ENCODE assay signal across 9 cellular contexts in the genomic region with DNA sequence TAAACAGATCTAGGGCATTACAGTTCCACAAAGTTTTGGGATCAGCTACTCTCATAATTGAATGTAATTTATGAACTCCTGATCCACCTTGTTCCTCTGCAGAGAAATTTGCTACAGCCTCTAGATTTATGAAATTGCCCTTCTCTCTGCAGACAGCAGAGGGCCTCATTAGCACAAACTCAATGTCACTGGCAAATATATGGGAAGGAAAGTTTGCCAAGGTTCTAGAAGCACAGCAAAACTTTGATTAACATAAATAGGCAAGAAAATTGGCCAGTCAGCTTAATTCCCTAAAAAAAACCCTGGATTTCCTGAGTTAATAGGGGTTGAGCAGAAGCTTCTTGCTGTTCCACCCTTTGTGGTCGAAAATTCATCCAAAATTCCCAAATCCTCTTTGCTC. TPM values are rescaled to one million over a fixed set of nuclear protein-coding genes. Genes with fewer than 3 reads are reported as not detected.
A peak's percentile ranks its signal among the peaks of the same experiment; 100 is the strongest.
DNase-seq lines count a peak whose midpoint lies in the region; ATAC-seq and TF ChIP-seq lines count a peak whose summit lies in the region.
"Had no signal": no experiment of that assay in that cellular context is flagged by ENCODE, and none has a peak within 500 bp of the region (broad histone marks: within the 10 kb centered on the region; RNA-seq: fewer than 3 reads in every experiment).

No MANE protein-coding gene starts in this region.

- WGBS in neuronal stem cell (ENCODE audit: extremely low coverage in 2 of 2, insufficient read length in 2 of 2, insufficient replicate concordance in 1 of 2), 2 donors: no CpG with 5 or more reads among the region's 1 CpG

- no peak overlapping the region for H2BK15ac ChIP-seq in neuronal stem cell (ENCODE audit: low read length)

- no peak overlapping the region for H3K4me3 ChIP-seq in neuronal stem cell (ENCODE audit: low read length in 2 of 2)

- no peak overlapping the region for H3K4me2 ChIP-seq in neuronal stem cell (ENCODE audit: insufficient read depth, low read length, poor library complexity, severe bottlenecking)

- no peak overlapping the region for H2AFZ ChIP-seq in neuronal stem cell (ENCODE audit: low read length)

- no peak overlapping the region for H2BK12ac ChIP-seq in neuronal stem cell (ENCODE audit: low read length)

- no peaks in the 10 kb centered on the region for H3K9me3 ChIP-seq in neuronal stem cell (replicated peaks in 1 of 2; ENCODE audit: control insufficient read depth in 2 of 2, insufficient read depth in 1 of 2, low read depth in 1 of 2, low read length in 2 of 2)

- no peak overlapping the region for H2BK120ac ChIP-seq in neuronal stem cell (ENCODE audit: low read depth, low read length)

- no peak overlapping the region; the same call in 1 of the 2 replicates for H3K27ac ChIP-seq in C4-2B
- no peak overlapping the region for H3K27ac ChIP-seq in neuronal stem cell (replicated peaks; ENCODE audit: low read length)
- H3K27ac ChIP-seq: epithelial cell of prostate had no signal

- no peak overlapping the region for H2AK5ac ChIP-seq in neuronal stem cell (ENCODE audit: low read depth, low read length)

- H2BK5ac ChIP-seq in neuronal stem cell (ENCODE audit: low read length): no peak overlapping the region

- ATAC-seq in GM19035 (IDR thresholded peaks at IDR 0.05; ENCODE audit: unreplicated experiment) (peak; percentile 59), GM18519 (IDR thresholded peaks at IDR 0.05; ENCODE audit: low FRiP score, unreplicated experiment) (no peak)

- no peak overlapping the region for H3K23ac ChIP-seq in neuronal stem cell (ENCODE audit: low read depth, low read length, poor library complexity)

- H3K36me3 ChIP-seq in neuronal stem cell (replicated peaks in 1 of 2; ENCODE audit: control insufficient read depth in 2 of 2, insufficient read depth in 2 of 2, low read length in 2 of 2): no peaks in the 10 kb centered on the region

- no peaks in the 10 kb centered on the region for H3K79me1 ChIP-seq in neuronal stem cell (ENCODE audit: low read depth, low read length)

- DNase-seq in NCI-H524 treated with DMSO at 0.1 percent for 48 hours (lab: John Stamatoyannopoulos, UW) (peak; percentile 10), cerebellar cortex (ENCODE audit: low spot score) (peak; percentile 67), lung microvascular endothelial cell (ENCODE audit: low read depth in 2 of 2) (peak; percentile 57 to 70), neuronal stem cell (ENCODE audit: low spot score) (no peak)
- no peak for DNase-seq in activated T-cell treated with anti-CD3 and anti-CD28 coated beads, Interleukin-2, amount 50 U/mL, for 48 hours

- no peak overlapping the region for H4K91ac ChIP-seq in neuronal stem cell (ENCODE audit: low read depth, low read length, poor library complexity)

- no peak overlapping the region for H4K8ac ChIP-seq in neuronal stem cell (ENCODE audit: low read depth, low read length)

- TF ChIP-seq CTCF in C4-2B (conservative IDR thresholded peaks at IDR 0.05): peak; percentile 72

- H3K18ac ChIP-seq in neuronal stem cell (ENCODE audit: low read length): no peak overlapping the region

- no peak overlapping the region for H3K4ac ChIP-seq in neuronal stem cell (ENCODE audit: low read length)

- no peak overlapping the region for H3K9ac ChIP-seq in neuronal stem cell (ENCODE audit: low read depth, low read length, poor library complexity)

- no peak overlapping the region for H3K14ac ChIP-seq in neuronal stem cell (ENCODE audit: low read length)

- peaks cover 0 to 18% (median 0%) of the 10 kb centered on the region in 3 experiments for H3K27me3 ChIP-seq in neuronal stem cell (ENCODE audit: control insufficient read depth in 3 of 3, insufficient read depth in 3 of 3, low read depth in 1 of 3, low read length in 3 of 3)

- peaks cover 0 to 4% of the 10 kb centered on the region in 2 donors for H3K4me1 ChIP-seq in neuronal stem cell (ENCODE audit: control insufficient read depth in 2 of 2, insufficient read depth in 1 of 2, low read depth in 1 of 2, low read length in 2 of 2)

RNA-seq across cellular contexts. Expression of a gene that starts 31.5 kb away (rescaled TPM):
- 15.5 and 17.3 TPM in 2 replicates for total RNA-seq in lung microvascular endothelial cell
- polyA plus RNA-seq in neuronal stem cell (2013, experiment 1 of 2): 67.0 TPM
- polyA plus RNA-seq in neuronal stem cell (2013, experiment 2 of 2): 67.3 TPM

Comparison
In these comparisons a context has a peak if more than half of its experiments do, and no peak if none do; other contexts are left out.
1. DNase-seq: peak in NCI-H524 treated with DMSO at 0.1 percent for 48 hours (single experiment), cerebellar cortex (single experiment) and lung microvascular endothelial cell (2 of 2); none in neuronal stem cell (single experiment) and activated T-cell treated with anti-CD3 and anti-CD28 coated beads, Interleukin-2, amount 50 U/mL, for 48 hours (0 of 2).